In genomic region chr17:7856081-7856791, GRCh38 we compare ENCODE assay signal across 8 cellular contexts. TPM values are rescaled to one million over a fixed set of nuclear protein-coding genes. Genes with fewer than 3 reads are reported as not detected.
DNase-seq lines count a peak whose midpoint lies in the region; ATAC-seq, FAIRE-seq and TF ChIP-seq lines count a peak whose summit lies in the region.

No MANE protein-coding gene starts in this region.

- FAIRE-seq in GM12891 (lab: Jason Lieb, UNC) = peak; percentile 86

- CTCF ChIA-PET in Calu3 (lab: Charles Lee) = interaction anchor here (0.9 to 1.0 kb wide), 3 partner anchors 11 to 112 kb away, joined by 3 to 5 read pairs (median 4); no protein-coding TSS in a partner anchor

- intact Hi-C loops in left colon (cut with DNase I, micrococcal nuclease) = no loop called here
- intact Hi-C loops in Calu3 (cut with micrococcal nuclease; ENCODE audit: unreplicated experiment) = loop anchor here (2.0 to 10.0 kb wide), 3 partner anchors 13 to 133 kb away; no protein-coding TSS in a partner anchor

- H3K36me3 ChIP-seq in thymus (ENCODE audit: control insufficient read depth, insufficient read depth) = peaks cover 43% of the 10 kb centered on the region

- peak overlapping the region; percentile 98 for H3K27ac ChIP-seq in thymus (ENCODE audit: low read depth)

- no peaks in the 10 kb centered on the region for H3K9me3 ChIP-seq in thymus (ENCODE audit: control insufficient read depth)

- ATAC-seq in left colon = peak; percentile 43
- ATAC-seq in GM21576 (IDR thresholded peaks at IDR 0.05; ENCODE audit: unreplicated experiment) = no peak
- no peak for ATAC-seq in GM21619 (IDR thresholded peaks at IDR 0.05; ENCODE audit: unreplicated experiment)

- peak overlapping the region; percentile 70 for H3K4me3 ChIP-seq in astrocyte of the spinal cord (ENCODE audit: low read depth, low read length)
- peak overlapping the region; percentile 69 for H3K4me3 ChIP-seq in thymus (ENCODE audit: low read length)

- DNase-seq in GM12891 (ENCODE audit: insufficient read length, low spot score) = no peak
- DNase-seq in NCI-H82 (lab: John Stamatoyannopoulos, UW) = peak; percentile 78
- peak; percentile 12 for DNase-seq in astrocyte of the spinal cord (ENCODE audit: low read depth, low spot score)
- peak; percentile 71 to 85 for DNase-seq in left colon
- DNase-seq in Calu3 = no peak

- peaks cover 23% of the 10 kb centered on the region for H3K36me3 Mint-ChIP-seq in Calu3 (ENCODE audit: insufficient read depth, unreplicated experiment)

- BruUV-seq in Calu3 (replicated peaks; lab: Mats Ljungman, UMichigan) = no TSS peak

- 18% methylated on average over 26 of the region's 26 CpGs for WGBS in thymus

- no peaks in the 10 kb centered on the region for H3K27me3 ChIP-seq in thymus (ENCODE audit: control insufficient read depth, insufficient read depth)

- no peaks in the 10 kb centered on the region for H3K27me3 Mint-ChIP-seq in Calu3 (ENCODE audit: unreplicated experiment)

- TF ChIP-seq CTCF in astrocyte of the spinal cord (IDR thresholded peaks at IDR 0.05; ENCODE audit: low read depth, low read length) (no peak), Calu3 (IDR thresholded peaks at IDR 0.05; ENCODE audit: unreplicated experiment) (no peak)

- no peak overlapping the region for H3K27ac Mint-ChIP-seq in Calu3 (ENCODE audit: unreplicated experiment)

- peaks cover 21% of the 10 kb centered on the region for H3K4me1 ChIP-seq in thymus (ENCODE audit: control insufficient read depth, insufficient read depth, low read length)

- H3K9me3 Mint-ChIP-seq in Calu3 (ENCODE audit: low read depth, unreplicated experiment) = no peaks in the 10 kb centered on the region

- no peaks in the 10 kb centered on the region for H3K4me1 Mint-ChIP-seq in Calu3 (ENCODE audit: low read depth, unreplicated experiment)

- in situ Hi-C loops in astrocyte of the spinal cord (cut with HindIII; ENCODE audit: low sequenced_read_pairs) = no loop called here

- TF ChIP-seq POLR2A in GM12891 (IDR thresholded peaks at IDR 0.05; ENCODE audit: low read depth, low read length) = no peak

- H3K4me3 Mint-ChIP-seq in Calu3 (ENCODE audit: low read depth, unreplicated experiment) = no peak overlapping the region

TF ChIP-seq in GM12891, 5 proteins besides CTCF, POLR2A, EP300 and RAD21:
- TF ChIP-seq POU2F2 (IDR thresholded peaks at IDR 0.05; ENCODE audit: low read depth, low read length) (0 out of 2 replicates have a peak, but pooled peaks have one; percentile 2), SPI1 (IDR thresholded peaks at IDR 0.05; ENCODE audit: low read depth, low read length) (no peak)
TF ChIP-seq in GM12891: peak in this region for 1.

RNA-seq across cellular contexts. Expression of gene NAA38, which starts 1.1 kb away (rescaled TPM):
- polyA plus RNA-seq in GM12891 (2012; ENCODE audit: low read depth, missing spikeins) = 137 TPM
- 10 to 100 TPM; 49.7 to 83.0 TPM for total RNA-seq in left colon
- polyA plus RNA-seq in thymus = 85.3 TPM
- total RNA-seq in Calu3 (2022) = 36.3 and 36.6 TPM in 2 replicates

RNA-seq across cellular contexts. Expression of gene TMEM88, which starts 1.4 kb away (rescaled TPM):
- 1.1 TPM for polyA plus RNA-seq in GM12891 (2012; ENCODE audit: low read depth, missing spikeins)
- 1 to 10 TPM; 3.8 to 6.1 TPM for total RNA-seq in left colon
- 29.1 TPM for polyA plus RNA-seq in thymus
- 2.9 and 3.6 TPM in 2 replicates for total RNA-seq in Calu3 (2022)

RNA-seq across cellular contexts. Expression of gene CYB5D1, which starts 1.6 kb away (rescaled TPM):
- polyA plus RNA-seq in GM12891 (2012; ENCODE audit: low read depth, missing spikeins) = 3.7 TPM
- total RNA-seq in left colon = 1 to 10 TPM; 8.3 to 9.0 TPM
- polyA plus RNA-seq in thymus = 6.0 TPM
- total RNA-seq in Calu3 (2022) = 8.0 and 8.4 TPM in 2 replicates

RNA-seq across cellular contexts. Expression of gene KDM6B, which starts 22.2 kb away (rescaled TPM):
- 13.5 TPM for polyA plus RNA-seq in GM12891 (2012; ENCODE audit: low read depth, missing spikeins)
- 10 to 100 TPM; 49.5 to 50.4 TPM for total RNA-seq in left colon
- polyA plus RNA-seq in thymus = 16.3 TPM
- total RNA-seq in Calu3 (2022) = 29.0 and 37.3 TPM in 2 replicates

RNA-seq across cellular contexts. Expression of gene CHD3, which starts 32.4 kb away (rescaled TPM):
- polyA plus RNA-seq in GM12891 (2012; ENCODE audit: low read depth, missing spikeins) = 76.4 TPM
- total RNA-seq in left colon = 10 to 100 TPM; 51.3 to 51.9 TPM
- 119 TPM for polyA plus RNA-seq in thymus
- total RNA-seq in Calu3 (2022) = 108 and 116 TPM in 2 replicates

Comparison
In these comparisons a context has a peak if more than half of its experiments do, and no peak if none do; other contexts are left out.
1. DNase-seq: peak in NCI-H82 (single experiment), astrocyte of the spinal cord (single experiment) and left colon (2 of 2); none in GM12891 (single experiment) and Calu3 (single experiment).